In the genomic region with DNA sequence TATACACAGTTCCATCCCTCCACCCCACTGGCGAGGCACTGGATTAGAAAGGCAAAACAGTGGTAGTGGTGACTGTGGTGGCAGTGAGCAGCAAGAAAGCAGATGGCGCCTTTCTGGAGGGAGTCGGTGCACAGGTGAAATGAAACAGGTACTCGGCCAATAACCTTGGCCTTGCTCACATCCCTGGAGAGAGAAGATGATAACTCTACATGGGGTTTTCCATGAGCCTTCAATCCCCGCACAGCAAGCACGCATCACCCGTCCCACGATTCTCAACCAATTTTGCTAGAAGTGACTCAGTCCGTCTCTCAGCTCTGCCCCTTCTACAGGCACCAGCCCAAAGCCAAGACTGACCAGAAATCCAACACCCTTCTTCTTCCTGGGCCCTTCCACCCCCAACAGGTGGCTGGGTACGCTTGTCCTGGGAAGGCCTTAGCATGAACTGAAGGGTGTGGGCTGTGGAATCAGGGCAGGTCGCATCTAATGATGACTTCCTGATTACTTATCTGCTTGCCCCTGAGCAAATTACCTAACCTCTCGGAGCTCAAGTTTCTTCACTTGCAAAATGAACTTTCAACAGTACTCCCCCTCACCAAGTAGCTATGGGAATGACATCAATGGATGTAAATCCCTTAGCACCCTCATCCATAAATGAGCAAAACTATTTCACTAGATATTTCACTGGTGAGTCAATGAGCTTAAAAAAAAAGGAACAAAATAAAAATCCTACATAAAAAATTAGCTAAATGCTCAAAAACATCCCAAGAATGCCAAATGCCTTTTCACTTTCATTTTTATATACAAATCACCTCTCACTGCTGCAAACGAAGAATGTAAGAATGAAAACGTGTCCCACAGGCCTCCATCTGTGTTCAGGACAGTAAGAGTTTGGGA, we compare ENCODE assay signal across 9 cellular contexts. TPM values are rescaled to one million over a fixed set of nuclear protein-coding genes. Genes with fewer than 3 reads are reported as not detected.
DNase-seq lines count a peak whose midpoint lies in the region; ATAC-seq and TF ChIP-seq lines count a peak whose summit lies in the region.
"Had no signal": no experiment of that assay in that cellular context is flagged by ENCODE, and none has a peak within 500 bp of the region (broad histone marks: within the 10 kb centered on the region; RNA-seq: fewer than 3 reads in every experiment).

No MANE protein-coding gene starts in this region.

- TF ChIP-seq EP300 in gastroesophageal sphincter (IDR thresholded peaks at IDR 0.05) (no peak), suprapubic skin (IDR thresholded peaks at IDR 0.05) (no peak)

- H3K36me3 ChIP-seq in gastroesophageal sphincter (peaks cover 0 to 4% of the 10 kb centered on the region in 2 donors), suprapubic skin (peaks cover 5% of the 10 kb centered on the region)
- H3K36me3 ChIP-seq: cardiac muscle cell had no signal

- H3K27ac ChIP-seq in gastroesophageal sphincter: peak overlapping the region in 3 of 4 donors; percentile 20 to 57 (median 32)
- peak overlapping the region; percentile 10 for H3K27ac ChIP-seq in suprapubic skin
- H3K27ac ChIP-seq: cardiac muscle cell had no signal

- WGBS in gastroesophageal sphincter (ENCODE audit: low coverage in 1 of 2), 2 donors: 72 to 79% methylated on average over 12 to 14 of the region's 14 CpGs
- WGBS in suprapubic skin: 69% methylated on average over 14 of the region's 14 CpGs

- peaks cover 0 to 49% (median 13%) of the 10 kb centered on the region in 3 donors for H3K4me1 ChIP-seq in gastroesophageal sphincter
- H3K4me1 ChIP-seq in suprapubic skin: peaks cover 39% of the 10 kb centered on the region

- peak; percentile 45 for DNase-seq in activated T-cell treated with anti-CD3 and anti-CD28 coated beads, Interleukin-2, amount 50 U/mL, for 1 hour
- DNase-seq in activated T-cell treated with anti-CD3 and anti-CD28 coated beads for 4 hours: no peak
- DNase-seq in activated CD8-positive, alpha-beta memory T cell treated with anti-CD3 and anti-CD28 coated beads, Interleukin-2, amount 50 U/mL, for 48 hours: peak; percentile 66
- no peak for DNase-seq in suprapubic skin (ENCODE audit: low spot score in 2 of 2)
- DNase-seq in DMS153 (lab: John Stamatoyannopoulos, UW): no peak

- TF ChIP-seq POLR2A in gastroesophageal sphincter (IDR thresholded peaks at IDR 0.05) (no peak), suprapubic skin (IDR thresholded peaks at IDR 0.05) (no peak)

- H3K27me3 ChIP-seq in gastroesophageal sphincter: no peaks in the 10 kb centered on the region
- no peaks in the 10 kb centered on the region for H3K27me3 ChIP-seq in suprapubic skin
- H3K27me3 ChIP-seq: cardiac muscle cell had no signal

- ATAC-seq in HG03342 (IDR thresholded peaks at IDR 0.05; ENCODE audit: unreplicated experiment): peak; percentile 36
- ATAC-seq in gastroesophageal sphincter: peak; percentile 36
- no peak for ATAC-seq in HG03139 (IDR thresholded peaks at IDR 0.05; ENCODE audit: unreplicated experiment)

- no peak for TF ChIP-seq CTCF in gastroesophageal sphincter (IDR thresholded peaks at IDR 0.05)
- TF ChIP-seq CTCF in suprapubic skin (IDR thresholded peaks at IDR 0.05): no peak

- H3K9me3 ChIP-seq in gastroesophageal sphincter (no peaks in the 10 kb centered on the region), suprapubic skin (no peaks in the 10 kb centered on the region)

- H3K4me3 ChIP-seq in gastroesophageal sphincter (no peak overlapping the region), suprapubic skin (no peak overlapping the region)
- H3K4me3 ChIP-seq: cardiac muscle cell had no signal

RNA-seq across cellular contexts. Expression of a gene that starts 18.0 kb away (rescaled TPM):
- total RNA-seq in gastroesophageal sphincter (10 to 100 TPM; 35.3 to 80.2 (median 66.8) TPM), suprapubic skin (100 to 1,000 TPM in 1 of 4 donors, 10 to 100 TPM in 3; 78.6 to 161 (median 88.1) TPM)

Comparison
In these comparisons a context has a peak if more than half of its experiments do, and no peak if none do; other contexts are left out.
1. DNase-seq: peak in activated T-cell treated with anti-CD3 and anti-CD28 coated beads, Interleukin-2, amount 50 U/mL, for 1 hour (single experiment) and activated CD8-positive, alpha-beta memory T cell treated with anti-CD3 and anti-CD28 coated beads, Interleukin-2, amount 50 U/mL, for 48 hours (single experiment); none in activated T-cell treated with anti-CD3 and anti-CD28 coated beads for 4 hours (single experiment), suprapubic skin (0 of 2) and DMS153 (single experiment).